11 cellular contexts compared by ENCODE assay signal in the genomic region with DNA sequence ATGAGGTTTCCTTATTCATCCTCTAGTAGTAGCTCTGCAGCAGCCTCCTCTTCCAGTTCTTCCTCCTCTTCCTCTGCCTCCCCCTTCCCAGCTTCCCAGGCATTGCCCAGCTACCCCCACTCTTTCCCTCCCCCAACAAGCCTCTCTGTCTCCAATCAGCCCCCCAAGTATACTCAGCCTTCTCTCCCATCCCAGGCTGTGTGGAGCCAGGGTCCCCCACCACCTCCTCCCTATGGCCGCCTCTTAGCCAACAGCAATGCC. TPM values are rescaled to one million over a fixed set of nuclear protein-coding genes. Genes with fewer than 3 reads are reported as not detected.
DNase-seq lines count a peak whose midpoint lies in the region; ATAC-seq, FAIRE-seq and TF ChIP-seq lines count a peak whose summit lies in the region.
"Had no signal": no experiment of that assay in that cellular context is flagged by ENCODE, and none has a peak within 500 bp of the region (broad histone marks: within the 10 kb centered on the region; RNA-seq: fewer than 3 reads in every experiment).

No MANE protein-coding gene starts in this region.

- ATAC-seq in HCT116: no peak
- ATAC-seq: left lobe of liver had no signal

- DNase-seq in CD14-positive monocyte (ENCODE audit: low spot score) (no peak), HCT116 (ENCODE audit: low read depth, low spot score) (no peak), nephron progenitor cell (no peak), RCC 7860 (ENCODE audit: low spot score) (no peak), EL (no peak), ecto neural progenitor cell (ENCODE audit: low spot score) (no peak)
- no peak for DNase-seq in activated naive CD8-positive, alpha-beta T cell treated with anti-CD3 and anti-CD28 coated beads for 36 hours
- no peak for DNase-seq in stimulated activated naive CD4-positive, alpha-beta T cell treated with Interleukin-2 at 50 U/mL for 16 hours (lab: John Stamatoyannopoulos, UW)
- DNase-seq: GOT3, WERI-Rb-1 had no signal

- H3K9ac ChIP-seq in HCT116 (ENCODE audit: low read length): no peak overlapping the region

- H3K4me1 ChIP-seq in HCT116 (ENCODE audit: control insufficient read depth in 1 of 2, insufficient read depth in 2 of 2, low read length in 2 of 2): peaks cover 7 to 24% of the 10 kb centered on the region in 2 experiments; a peak in 3 of 4 replicates

- no peak for FAIRE-seq in RCC 7860 (lab: Jason Lieb, UNC)

- H2AFZ ChIP-seq in HCT116 (ENCODE audit: low read depth, low read length, poor library complexity, severe bottlenecking): no peak overlapping the region

- intact Hi-C loops in CD14-positive monocyte (cut with micrococcal nuclease) (loop anchor here in 1 of 2 donors (5.0 kb wide), 1 partner anchor 36 kb away; the partner anchor contains the start of genes EMG1 and PHB2), HCT116 (cut with micrococcal nuclease) (no loop called here)

- no peaks in the 10 kb centered on the region for H4K20me1 ChIP-seq in HCT116 (ENCODE audit: insufficient read depth)

- CTCF ChIA-PET in HCT116 (lab: Charles Lee): no interaction called here

- TF ChIP-seq CTCF in CD14-positive monocyte (IDR thresholded peaks at IDR 0.05): no peak
- TF ChIP-seq CTCF in HCT116 (IDR thresholded peaks at IDR 0.05 in 2 of 3, conservative IDR thresholded peaks at IDR 0.05 in 1 of 3; ENCODE audit: borderline replicate concordance in 1 of 3, insufficient read depth in 1 of 3, low read depth in 2 of 3, low read length in 2 of 3): no peak
- no peak for TF ChIP-seq CTCF in nephron progenitor cell (IDR thresholded peaks at IDR 0.05)

- TF ChIP-seq RAD21 in HCT116 (IDR thresholded peaks at IDR 0.05; ENCODE audit: low read depth): no peak

- peaks cover 32% of the 10 kb centered on the region for H3K79me2 ChIP-seq in HCT116 (ENCODE audit: insufficient read depth, low read length)

- peaks cover 12 to 24% of the 10 kb centered on the region in 2 donors for H3K36me3 Mint-ChIP-seq in CD14-positive monocyte
- H3K36me3 Mint-ChIP-seq in activated naive CD8-positive, alpha-beta T cell treated with anti-CD3 and anti-CD28 coated beads for 36 hours: peaks cover 41% of the 10 kb centered on the region
- peaks cover 65% of the 10 kb centered on the region for H3K36me3 Mint-ChIP-seq in nephron progenitor cell (ENCODE audit: low read depth)

- H3K9me3 Mint-ChIP-seq in CD14-positive monocyte (no peaks in the 10 kb centered on the region), nephron progenitor cell (no peaks in the 10 kb centered on the region)
- no peaks in the 10 kb centered on the region for H3K9me3 Mint-ChIP-seq in activated naive CD8-positive, alpha-beta T cell treated with anti-CD3 and anti-CD28 coated beads for 36 hours

- H3K9me2 ChIP-seq in HCT116 (ENCODE audit: insufficient read depth): no peaks in the 10 kb centered on the region

- no peak overlapping the region for H3K4me3 ChIP-seq in HCT116 (replicated peaks in 1 of 2; ENCODE audit: low read depth in 1 of 2, low read length in 2 of 2)

- no peak for TF ChIP-seq POLR2A in HCT116 (IDR thresholded peaks at IDR 0.05; ENCODE audit: borderline replicate concordance, extremely low read depth, insufficient read depth, insufficient read length)

- H3K27me3 ChIP-seq in HCT116 (ENCODE audit: insufficient read depth, low read length): no peaks in the 10 kb centered on the region

- peak overlapping the region in 3 of 7 donors; percentile 53 to 78 (median 74) for H3K27ac Mint-ChIP-seq in CD14-positive monocyte
- peak overlapping the region; percentile 99 for H3K27ac Mint-ChIP-seq in activated naive CD8-positive, alpha-beta T cell treated with anti-CD3 and anti-CD28 coated beads for 36 hours
- peak overlapping the region; percentile 96 for H3K27ac Mint-ChIP-seq in nephron progenitor cell

- RAD21 ChIA-PET in HCT116 (lab: Charles Lee; ENCODE audit: low non-redundant PET in 1 of 2, low total read pairs in 2 of 2, uncharacterized antibody in 2 of 2, unreplicated experiment in 2 of 2): no interaction called here

- H3K27ac ChIP-seq in HCT116 (ENCODE audit: low read depth, low read length): peak overlapping the region; percentile 93

- H3K36me3 ChIP-seq in HCT116 (ENCODE audit: control insufficient read depth in 1 of 2, insufficient read depth in 2 of 2, low read length in 2 of 2): peaks cover 15 to 37% of the 10 kb centered on the region in 2 experiments; a peak in 3 of 4 replicates

- H3K4me3 Mint-ChIP-seq in CD14-positive monocyte (peak overlapping the region; percentile 78 to 79), nephron progenitor cell (peak overlapping the region; percentile 57)
- H3K4me3 Mint-ChIP-seq in activated naive CD8-positive, alpha-beta T cell treated with anti-CD3 and anti-CD28 coated beads for 36 hours: peak overlapping the region; percentile 96

- H3K27me3 Mint-ChIP-seq in CD14-positive monocyte (ENCODE audit: low read depth in 3 of 3): peaks cover 0 to 4% (median 0%) of the 10 kb centered on the region in 3 donors
- H3K27me3 Mint-ChIP-seq in activated naive CD8-positive, alpha-beta T cell treated with anti-CD3 and anti-CD28 coated beads for 36 hours: no peaks in the 10 kb centered on the region
- H3K27me3 Mint-ChIP-seq in nephron progenitor cell (ENCODE audit: low read depth, poor library complexity): peaks cover 6% of the 10 kb centered on the region

- POLR2A ChIA-PET in HCT116 (lab: Charles Lee): no interaction called here

- no TSS peak for BruUV-seq in HCT116 (replicated peaks; lab: Mats Ljungman, UMichigan)

- H3K4me1 Mint-ChIP-seq in CD14-positive monocyte: peaks cover 35% of the 10 kb centered on the region
- peaks cover 54% of the 10 kb centered on the region for H3K4me1 Mint-ChIP-seq in activated naive CD8-positive, alpha-beta T cell treated with anti-CD3 and anti-CD28 coated beads for 36 hours
- H3K4me1 Mint-ChIP-seq in nephron progenitor cell: peaks cover 57% of the 10 kb centered on the region

- H3K9me3 ChIP-seq in HCT116 (ENCODE audit: control insufficient read depth in 1 of 2, insufficient read depth in 1 of 2, low read depth in 1 of 2, low read length in 2 of 2): no peaks in the 10 kb centered on the region

- H3K4me2 ChIP-seq in HCT116 (ENCODE audit: low read length): peak overlapping the region; percentile 91; the same call in 1 of the 2 replicates

TF ChIP-seq in HCT116, 20 proteins besides CTCF, POLR2A, EP300 and RAD21 (continues in another document):
- TF ChIP-seq, protein P1, sequence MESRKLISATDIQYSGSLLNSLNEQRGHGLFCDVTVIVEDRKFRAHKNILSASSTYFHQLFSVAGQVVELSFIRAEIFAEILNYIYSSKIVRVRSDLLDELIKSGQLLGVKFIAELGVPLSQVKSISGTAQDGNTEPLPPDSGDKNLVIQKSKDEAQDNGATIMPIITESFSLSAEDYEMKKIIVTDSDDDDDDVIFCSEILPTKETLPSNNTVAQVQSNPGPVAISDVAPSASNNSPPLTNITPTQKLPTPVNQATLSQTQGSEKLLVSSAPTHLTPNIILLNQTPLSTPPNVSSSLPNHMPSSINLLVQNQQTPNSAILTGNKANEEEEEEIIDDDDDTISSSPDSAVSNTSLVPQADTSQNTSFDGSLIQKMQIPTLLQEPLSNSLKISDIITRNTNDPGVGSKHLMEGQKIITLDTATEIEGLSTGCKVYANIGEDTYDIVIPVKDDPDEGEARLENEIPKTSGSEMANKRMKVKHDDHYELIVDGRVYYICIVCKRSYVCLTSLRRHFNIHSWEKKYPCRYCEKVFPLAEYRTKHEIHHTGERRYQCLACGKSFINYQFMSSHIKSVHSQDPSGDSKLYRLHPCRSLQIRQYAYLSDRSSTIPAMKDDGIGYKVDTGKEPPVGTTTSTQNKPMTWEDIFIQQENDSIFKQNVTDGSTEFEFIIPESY (IDR thresholded peaks at IDR 0.05; ENCODE audit: extremely low read depth, insufficient replicate concordance, low read length): no peak
- TF ChIP-seq ZNF274 (IDR thresholded peaks at IDR 0.05; ENCODE audit: low read depth, low read length) (no peak), SP1 (IDR thresholded peaks at IDR 0.05; ENCODE audit: low read depth) (no peak), FOSL1 (IDR thresholded peaks at IDR 0.05; ENCODE audit: low read depth) (no peak), ELF1 (IDR thresholded peaks at IDR 0.05; ENCODE audit: borderline replicate concordance, low read depth) (no peak), EGR1 (IDR thresholded peaks at IDR 0.05; ENCODE audit: low read depth) (no peak), CEBPB (IDR thresholded peaks at IDR 0.05; ENCODE audit: low read depth) (no peak), EZH2phosphoT487 (IDR thresholded peaks at IDR 0.05; ENCODE audit: borderline replicate concordance) (no peak), EZH2 (IDR thresholded peaks at IDR 0.05) (no peak), ZFX (IDR thresholded peaks at IDR 0.05) (no peak), YY1 (IDR thresholded peaks at IDR 0.05; ENCODE audit: extremely low read depth, insufficient replicate concordance, low read depth, low read length) (no peak), SRF (IDR thresholded peaks at IDR 0.05; ENCODE audit: low read depth) (no peak), JUND (IDR thresholded peaks at IDR 0.05) (no peak)
- TF ChIP-seq, protein P2, sequence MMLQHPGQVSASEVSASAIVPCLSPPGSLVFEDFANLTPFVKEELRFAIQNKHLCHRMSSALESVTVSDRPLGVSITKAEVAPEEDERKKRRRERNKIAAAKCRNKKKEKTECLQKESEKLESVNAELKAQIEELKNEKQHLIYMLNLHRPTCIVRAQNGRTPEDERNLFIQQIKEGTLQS (IDR thresholded peaks at IDR 0.05): no peak

RNA-seq across cellular contexts. Expression of gene RNU7-1, which starts 7.3 kb away (rescaled TPM):
- polyA plus RNA-seq in CD14-positive monocyte: not detected
- total RNA-seq in HCT116 (2021; ENCODE audit: unreplicated experiment): not detected
- polyA plus RNA-seq in HCT116 (2012): not detected in 2 replicates
- not detected for total RNA-seq in activated naive CD8-positive, alpha-beta T cell treated with anti-CD3 and anti-CD28 coated beads for 36 hours
- total RNA-seq: left lobe of liver had no signal

RNA-seq across cellular contexts. Expression of gene C12orf57, which starts 7.5 kb away (rescaled TPM):
- 10 to 100 TPM; 19.1 to 24.2 TPM for polyA plus RNA-seq in CD14-positive monocyte
- 202 TPM for total RNA-seq in HCT116 (2021; ENCODE audit: unreplicated experiment)
- 409 and 485 TPM in 2 replicates for polyA plus RNA-seq in HCT116 (2012)
- 100 to 1,000 TPM; 203 to 208 TPM for total RNA-seq in activated naive CD8-positive, alpha-beta T cell treated with anti-CD3 and anti-CD28 coated beads for 36 hours

RNA-seq across cellular contexts. Expression of gene ATN1, which starts 8.5 kb away (rescaled TPM):
- under 1 TPM in 1 of 2 donors, not detected in 1; 0.40 TPM for polyA plus RNA-seq in CD14-positive monocyte
- total RNA-seq in HCT116 (2021; ENCODE audit: unreplicated experiment): 104 TPM
- polyA plus RNA-seq in HCT116 (2012): 82.2 and 91.6 TPM in 2 replicates
- total RNA-seq in activated naive CD8-positive, alpha-beta T cell treated with anti-CD3 and anti-CD28 coated beads for 36 hours: 10 to 100 TPM; 27.6 to 28.5 TPM

RNA-seq across cellular contexts. Expression of gene PTPN6, which starts 14.8 kb away (rescaled TPM):
- 100 to 1,000 TPM; 449 to 562 TPM for polyA plus RNA-seq in CD14-positive monocyte
- 47.7 TPM for total RNA-seq in HCT116 (2021; ENCODE audit: unreplicated experiment)
- 63.9 and 64.2 TPM in 2 replicates for polyA plus RNA-seq in HCT116 (2012)
- total RNA-seq in activated naive CD8-positive, alpha-beta T cell treated with anti-CD3 and anti-CD28 coated beads for 36 hours: 100 to 1,000 TPM; 457 to 467 TPM

RNA-seq across cellular contexts. Expression of gene ENO2, which starts 21.9 kb away (rescaled TPM):
- under 1 TPM; 0.09 to 0.19 TPM for polyA plus RNA-seq in CD14-positive monocyte
- total RNA-seq in HCT116 (2021; ENCODE audit: unreplicated experiment): 117 TPM
- polyA plus RNA-seq in HCT116 (2012): 312 and 352 TPM in 2 replicates
- total RNA-seq in activated naive CD8-positive, alpha-beta T cell treated with anti-CD3 and anti-CD28 coated beads for 36 hours: 100 to 1,000 TPM; 140 to 141 TPM
